Comparison of ENCODE assay signal across 14 cellular contexts in genomic region chr3:55724851-55725250, GRCh38.
DNase-seq lines count a peak whose midpoint lies in the region; ATAC-seq and TF ChIP-seq lines count a peak whose summit lies in the region.
"Had no signal": no experiment of that assay in that cellular context is flagged by ENCODE, and none has a peak within 500 bp of the region (broad histone marks: within the 10 kb centered on the region; RNA-seq: fewer than 3 reads in every experiment).

No MANE protein-coding gene starts in this region.

- no peak overlapping the region for H3K27ac ChIP-seq in esophagus muscularis mucosa (replicated peaks in 1 of 4)
- H3K27ac ChIP-seq: hepatocyte had no signal

- H3K4me1 ChIP-seq in esophagus muscularis mucosa: peaks cover 0 to 21% (median 12%) of the 10 kb centered on the region in 4 donors

- DNase-seq in esophagus muscularis mucosa (ENCODE audit: extremely low spot score): peak; percentile 3
- no peak for DNase-seq in globus pallidus (ENCODE audit: low spot score)
- DNase-seq in activated effector memory CD4-positive, alpha-beta T cell treated with anti-CD3 and anti-CD28 coated beads, Interleukin-2, amount 50 U/mL, for 16 hours: no peak
- DNase-seq in EL: no peak
- DNase-seq in NCI-H345 (lab: John Stamatoyannopoulos, UW): no peak
- DNase-seq: activated CD4-positive, alpha-beta memory T cell treated with anti-CD3 and anti-CD28 coated beads, Interleukin-2, amount 10 ng/mL, durations not matched to agents 7 days and 5 days; activated naive CD4-positive, alpha-beta T cell treated with anti-CD3 and anti-CD28 coated beads, Interleukin-2, amount 50 U/mL, for 16 hours; CD4-positive, alpha-beta T cell; left ventricle myocardium superior; NCI-H446 treated with DMSO at 0.1 percent for 48 hours had no signal

- no peak overlapping the region for H3K4me3 ChIP-seq in esophagus muscularis mucosa
- H3K4me3 ChIP-seq: hepatocyte had no signal

- no peak for TF ChIP-seq CTCF in esophagus muscularis mucosa (IDR thresholded peaks at IDR 0.05)

- H3K9me3 ChIP-seq in esophagus muscularis mucosa: no peaks in the 10 kb centered on the region

- no peaks in the 10 kb centered on the region for H3K27me3 ChIP-seq in esophagus muscularis mucosa
- H3K27me3 ChIP-seq: hepatocyte had no signal

- no peak for TF ChIP-seq POLR2A in esophagus muscularis mucosa (IDR thresholded peaks at IDR 0.05; ENCODE audit: low read depth)

- ATAC-seq in GM18520 (IDR thresholded peaks at IDR 0.05; ENCODE audit: unreplicated experiment) (peak; percentile 60), GM21367 (IDR thresholded peaks at IDR 0.05; ENCODE audit: unreplicated experiment) (peak; percentile 66), HG03045 (IDR thresholded peaks at IDR 0.05; ENCODE audit: unreplicated experiment) (peak; percentile 70)
- ATAC-seq: left ventricle myocardium superior had no signal

- intact Hi-C loops in esophagus muscularis mucosa (cut with DNase I): no loop called here

- no peak for TF ChIP-seq EP300 in esophagus muscularis mucosa (IDR thresholded peaks at IDR 0.05)

- no peaks in the 10 kb centered on the region for H3K36me3 ChIP-seq in esophagus muscularis mucosa

- 50% methylated on average over 2 of the region's 2 CpGs for WGBS in esophagus muscularis mucosa
